21 cellular contexts compared by ENCODE assay signal in genomic region chr10:59493017-59493416, GRCh38.
DNase-seq lines count a peak whose midpoint lies in the region; ATAC-seq, FAIRE-seq and TF ChIP-seq lines count a peak whose summit lies in the region.
"Had no signal": no experiment of that assay in that cellular context is flagged by ENCODE, and none has a peak within 500 bp of the region (broad histone marks: within the 10 kb centered on the region; RNA-seq: fewer than 3 reads in every experiment).

No MANE protein-coding gene starts in this region.

- DNase-seq in GM12878 (ENCODE audit: low read depth, low spot score) (no peak), H1 (ENCODE audit: low read depth in 1 of 2, low spot score in 2 of 2) (no peak), neuronal stem cell (ENCODE audit: low spot score) (no peak), upper lobe of right lung (no peak), WTC11 (ENCODE audit: low spot score) (no peak)
- no peak for DNase-seq in activated CD4-positive, alpha-beta memory T cell treated with anti-CD3 and anti-CD28 coated beads for 36 hours
- DNase-seq: Caco-2; CD4-positive, CD25-positive, alpha-beta regulatory T cell; CD8-positive, alpha-beta T cell; DMS153; DND-41; GM23248; H9 had no signal

- H3K23ac ChIP-seq in H1 (ENCODE audit: insufficient read length): no peak overlapping the region
- H3K23ac ChIP-seq in neuronal stem cell (ENCODE audit: low read depth, low read length, poor library complexity): peak overlapping the region; percentile 80

- H2BK5ac ChIP-seq in H1 (ENCODE audit: low read depth, low read length) (no peak overlapping the region), neuronal stem cell (ENCODE audit: low read length) (peak overlapping the region; percentile 48)

- no peak overlapping the region for H2AK5ac ChIP-seq in H1 (ENCODE audit: low read depth, low read length)
- H2AK5ac ChIP-seq in neuronal stem cell (ENCODE audit: low read depth, low read length): peak overlapping the region; percentile 63

- H4K5ac ChIP-seq in H1 (ENCODE audit: insufficient read length, low read depth, low read length): no peak overlapping the region

- H3K9me3 Mint-ChIP-seq in WTC11: peaks cover 25% of the 10 kb centered on the region
- peaks cover 19% of the 10 kb centered on the region for H3K9me3 Mint-ChIP-seq in activated CD4-positive, alpha-beta memory T cell treated with anti-CD3 and anti-CD28 coated beads for 36 hours

- H3K27me3 Mint-ChIP-seq in WTC11 (ENCODE audit: low read depth): no peaks in the 10 kb centered on the region; the same call in 1 of the 2 replicates
- H3K27me3 Mint-ChIP-seq in activated CD4-positive, alpha-beta memory T cell treated with anti-CD3 and anti-CD28 coated beads for 36 hours: no peaks in the 10 kb centered on the region
- H3K27me3 Mint-ChIP-seq: B cell; CD4-positive, CD25-positive, alpha-beta regulatory T cell had no signal

- no peaks in the 10 kb centered on the region for H3K36me3 ChIP-seq in GM12878 (ENCODE audit: control insufficient read depth in 2 of 2, insufficient read depth in 2 of 2, low read length in 1 of 2)
- H3K36me3 ChIP-seq in H1 (ENCODE audit: control insufficient read depth in 2 of 4, insufficient read depth in 4 of 4, low read length in 3 of 4): no peaks in the 10 kb centered on the region
- no peaks in the 10 kb centered on the region for H3K36me3 ChIP-seq in neuronal stem cell (replicated peaks in 1 of 2; ENCODE audit: control insufficient read depth in 2 of 2, insufficient read depth in 2 of 2, low read length in 2 of 2)
- no peaks in the 10 kb centered on the region for H3K36me3 ChIP-seq in upper lobe of right lung
- H3K36me3 ChIP-seq: BLaER1 had no signal

- peaks cover 16% of the 10 kb centered on the region for H3K36me3 Mint-ChIP-seq in WTC11
- no peaks in the 10 kb centered on the region for H3K36me3 Mint-ChIP-seq in activated CD4-positive, alpha-beta memory T cell treated with anti-CD3 and anti-CD28 coated beads for 36 hours
- H3K36me3 Mint-ChIP-seq: CD8-positive, alpha-beta T cell had no signal

- no peak overlapping the region for H2AFZ ChIP-seq in GM12878 (ENCODE audit: control insufficient read depth, low read depth, low read length)
- H2AFZ ChIP-seq in H1 (ENCODE audit: low read length): no peak overlapping the region
- no peak overlapping the region for H2AFZ ChIP-seq in neuronal stem cell (ENCODE audit: low read length)
- H2AFZ ChIP-seq: GM23248 had no signal

- H3K4ac ChIP-seq in H1 (replicated peaks; ENCODE audit: insufficient read length, low read depth, low read length): no peak overlapping the region
- H3K4ac ChIP-seq in neuronal stem cell (ENCODE audit: low read length): peak overlapping the region; percentile 89

- H2BK15ac ChIP-seq in H1 (ENCODE audit: low read length): no peak overlapping the region
- no peak overlapping the region for H2BK15ac ChIP-seq in neuronal stem cell (ENCODE audit: low read length)

- intact Hi-C loops in GM12878 (cut with micrococcal nuclease; ENCODE audit: unreplicated experiment): no loop called here
- intact Hi-C loops in upper lobe of right lung (cut with DNase I): no loop called here
- intact Hi-C loops in activated CD4-positive, alpha-beta memory T cell treated with anti-CD3 and anti-CD28 coated beads for 36 hours (cut with micrococcal nuclease): no loop called here

- no peak overlapping the region for H2BK20ac ChIP-seq in H1 (ENCODE audit: low read length)

- H3K27ac ChIP-seq in GM12878 (ENCODE audit: control insufficient read depth, insufficient read depth): no peak overlapping the region
- H3K27ac ChIP-seq in H1 (ENCODE audit: low read depth, low read length): no peak overlapping the region
- H3K27ac ChIP-seq in neuronal stem cell (replicated peaks; ENCODE audit: low read length): no peak overlapping the region
- no peak overlapping the region for H3K27ac ChIP-seq in upper lobe of right lung
- H3K27ac ChIP-seq: BLaER1, C4-2B, GM23248 had no signal

- peaks cover 6% of the 10 kb centered on the region for H3K4me1 Mint-ChIP-seq in WTC11
- no peaks in the 10 kb centered on the region for H3K4me1 Mint-ChIP-seq in activated CD4-positive, alpha-beta memory T cell treated with anti-CD3 and anti-CD28 coated beads for 36 hours (ENCODE audit: low read depth)
- H3K4me1 Mint-ChIP-seq: B cell; CD4-positive, CD25-positive, alpha-beta regulatory T cell had no signal

- SMC1A ChIA-PET in GM12878 (lab: Charles Lee; ENCODE audit: uncharacterized antibody, unreplicated experiment): no interaction called here

- no peaks in the 10 kb centered on the region for H3K79me1 ChIP-seq in H1 (ENCODE audit: low read depth, low read length)
- H3K79me1 ChIP-seq in neuronal stem cell (ENCODE audit: low read depth, low read length): no peaks in the 10 kb centered on the region

- H3K14ac ChIP-seq in H1 (ENCODE audit: insufficient read length): no peak overlapping the region
- H3K14ac ChIP-seq in neuronal stem cell (ENCODE audit: low read length): no peak overlapping the region

- no peaks in the 10 kb centered on the region for H3K23me2 ChIP-seq in H1 (ENCODE audit: low read depth, low read length)

- H3K18ac ChIP-seq in H1 (ENCODE audit: extremely low read depth, low read length) (no peak overlapping the region), neuronal stem cell (ENCODE audit: low read length) (peak overlapping the region; percentile 27)

- H2BK120ac ChIP-seq in H1 (replicated peaks; ENCODE audit: low read depth, low read length): no peak overlapping the region
- no peak overlapping the region for H2BK120ac ChIP-seq in neuronal stem cell (ENCODE audit: low read depth, low read length)

- H3K27ac Mint-ChIP-seq in WTC11: no peak overlapping the region
- H3K27ac Mint-ChIP-seq in activated CD4-positive, alpha-beta memory T cell treated with anti-CD3 and anti-CD28 coated beads for 36 hours: no peak overlapping the region
- H3K27ac Mint-ChIP-seq: B cell; CD4-positive, CD25-positive, alpha-beta regulatory T cell; CD8-positive, alpha-beta T cell; H9 had no signal

- H3K4me3 ChIP-seq in GM12878: no peak overlapping the region
- no peak overlapping the region for H3K4me3 ChIP-seq in H1 (ENCODE audit: extremely low read depth in 1 of 4, insufficient read depth in 2 of 4, low read depth in 3 of 4, low read length in 4 of 4)
- H3K4me3 ChIP-seq in neuronal stem cell (ENCODE audit: low read length in 2 of 2): peak overlapping the region in 1 of 2 donors; percentile 67
- no peak overlapping the region for H3K4me3 ChIP-seq in upper lobe of right lung
- H3K4me3 ChIP-seq: BLaER1, GM23248 had no signal

- no peaks in the 10 kb centered on the region for H3K79me2 ChIP-seq in GM12878 (ENCODE audit: control insufficient read depth, insufficient read depth, low read length)
- H3K79me2 ChIP-seq in H1 (ENCODE audit: control insufficient read depth in 1 of 2, insufficient read depth in 2 of 2, low read length in 2 of 2): no peaks in the 10 kb centered on the region

- no peaks in the 10 kb centered on the region for H4K20me1 ChIP-seq in GM12878 (ENCODE audit: control insufficient read depth, insufficient read depth)
- no peaks in the 10 kb centered on the region for H4K20me1 ChIP-seq in H1 (replicated peaks in 1 of 2; ENCODE audit: control insufficient read depth in 1 of 2, insufficient read depth in 2 of 2, low read length in 2 of 2)
- H4K20me1 ChIP-seq: BLaER1 had no signal

- no peak overlapping the region for H3K9ac ChIP-seq in GM12878 (ENCODE audit: control insufficient read depth, insufficient read depth, low read length)
- no peak overlapping the region for H3K9ac ChIP-seq in H1 (replicated peaks in 1 of 4; ENCODE audit: extremely low read depth in 1 of 4, low read depth in 3 of 4, low read length in 3 of 4)
- no peak overlapping the region for H3K9ac ChIP-seq in neuronal stem cell (ENCODE audit: low read depth, low read length, poor library complexity)
- H3K9ac ChIP-seq: BLaER1, GM23248 had no signal

- TF ChIP-seq RAD21 in GM12878 (IDR thresholded peaks at IDR 0.05; ENCODE audit: insufficient read depth, low read depth, low read length) (no peak), H1 (IDR thresholded peaks at IDR 0.05 in 1 of 2, conservative IDR thresholded peaks at IDR 0.05 in 1 of 2; ENCODE audit: low read depth in 2 of 2, low read length in 2 of 2) (no peak)

- peak overlapping the region; percentile 2 for H3K56ac ChIP-seq in H1 (replicated peaks; ENCODE audit: insufficient read length, low read depth, low read length)

- WGBS in GM12878 (ENCODE audit: insufficient coverage, insufficient replicate concordance, low lambda C conversion rate, missing lambda C conversion rate): 14% methylated on average over 3 of the region's 3 CpGs
- 94% methylated on average over 3 of the region's 3 CpGs; no CpG with 5 or more reads in 1 of the 2 experiments for WGBS in H1 (ENCODE audit: extremely low coverage in 1 of 2, insufficient coverage in 1 of 2, insufficient read length in 1 of 2, insufficient replicate concordance in 2 of 2, low coverage in 1 of 2, low lambda C conversion rate in 2 of 2, missing lambda C conversion rate in 1 of 2), 2 experiments
- WGBS in neuronal stem cell (ENCODE audit: extremely low coverage in 2 of 2, insufficient read length in 2 of 2, insufficient replicate concordance in 1 of 2), 2 donors: no CpG with 5 or more reads among the region's 3 CpGs

- H4K91ac ChIP-seq in H1 (replicated peaks; ENCODE audit: insufficient read length, low read length) (no peak overlapping the region), neuronal stem cell (ENCODE audit: low read depth, low read length, poor library complexity) (no peak overlapping the region)

- no peak for TF ChIP-seq POLR2A in GM12878 (IDR thresholded peaks at IDR 0.05; ENCODE audit: low read depth, low read length)
- TF ChIP-seq POLR2A in H1 (IDR thresholded peaks at IDR 0.05; ENCODE audit: control extremely low read depth in 1 of 2, low read depth in 2 of 2, low read length in 2 of 2): no peak

- H3K4me2 ChIP-seq in GM12878 (ENCODE audit: control insufficient read depth, insufficient read depth): no peak overlapping the region
- no peak overlapping the region for H3K4me2 ChIP-seq in H1 (ENCODE audit: insufficient read depth in 1 of 2, low read depth in 2 of 2, low read length in 2 of 2)
- H3K4me2 ChIP-seq in neuronal stem cell (ENCODE audit: insufficient read depth, low read length, poor library complexity, severe bottlenecking): no peak overlapping the region
- H3K4me2 ChIP-seq: BLaER1 had no signal

- no peaks in the 10 kb centered on the region for H3K4me1 ChIP-seq in GM12878 (ENCODE audit: control insufficient read depth, insufficient read depth, low read length)
- peaks cover 0 to 4% (median 0%) of the 10 kb centered on the region in 4 experiments; a peak in 2 of 7 replicates for H3K4me1 ChIP-seq in H1 (replicated peaks in 1 of 4; ENCODE audit: control insufficient read depth in 3 of 4, insufficient read depth in 4 of 4, low read length in 3 of 4)
- peaks cover 0 to 2% of the 10 kb centered on the region in 2 donors for H3K4me1 ChIP-seq in neuronal stem cell (ENCODE audit: control insufficient read depth in 2 of 2, insufficient read depth in 1 of 2, low read depth in 1 of 2, low read length in 2 of 2)
- H3K4me1 ChIP-seq in upper lobe of right lung: no peaks in the 10 kb centered on the region
- H3K4me1 ChIP-seq: BLaER1, Caco-2 had no signal

- CTCF ChIA-PET in GM12878 (lab: Yijun Ruan, JAX): no interaction called here
- CTCF ChIA-PET in H1 (lab: Charles Lee; ENCODE audit: partially characterized antibody): interaction anchor here (1.3 to 1.6 kb wide), 2 partner anchors 15 to 87 kb away, joined by 3 to 4 read pairs; no protein-coding TSS in a partner anchor
- CTCF ChIA-PET in WTC11 (lab: Charles Lee): no interaction called here
- CTCF ChIA-PET in activated CD4-positive, alpha-beta memory T cell treated with anti-CD3 and anti-CD28 coated beads for 36 hours (lab: Charles Lee): no interaction called here

- in situ Hi-C loops in GM12878 (cut with MboI): no loop called here

- FAIRE-seq in GM12878 (lab: Jason Lieb, UNC): no peak
- no peak for FAIRE-seq in H1 (lab: Jason Lieb, UNC)
- FAIRE-seq: G401.6, GM19239 had no signal

- no peak for ATAC-seq in GM12878
- ATAC-seq in upper lobe of right lung: peak; percentile 30
- no peak for ATAC-seq in WTC11
- no peak for ATAC-seq in HG02642 (IDR thresholded peaks at IDR 0.05; ENCODE audit: poor library complexity, unreplicated experiment)
- no peak for ATAC-seq in HG03095 (IDR thresholded peaks at IDR 0.05; ENCODE audit: unreplicated experiment)
- ATAC-seq: CD8-positive, alpha-beta T cell; HCT116 had no signal

- H2BK12ac ChIP-seq in H1 (ENCODE audit: low read depth, low read length) (no peak overlapping the region), neuronal stem cell (ENCODE audit: low read length) (no peak overlapping the region)

- H3K27me3 ChIP-seq in GM12878 (replicated peaks in 1 of 2; ENCODE audit: control insufficient read depth in 2 of 2, insufficient read depth in 2 of 2, low read length in 1 of 2) (no peaks in the 10 kb centered on the region), H1 (replicated peaks in 1 of 4; ENCODE audit: control insufficient read depth in 3 of 4, extremely low read depth in 1 of 4, insufficient read depth in 3 of 4, low read length in 3 of 4) (no peaks in the 10 kb centered on the region), neuronal stem cell (ENCODE audit: control insufficient read depth in 3 of 3, insufficient read depth in 3 of 3, low read depth in 1 of 3, low read length in 3 of 3) (no peaks in the 10 kb centered on the region), upper lobe of right lung (no peaks in the 10 kb centered on the region)
- H3K27me3 ChIP-seq: BLaER1 had no signal

- TF ChIP-seq CTCF in GM12878 (IDR thresholded peaks at IDR 0.05 in 2 of 3, conservative IDR thresholded peaks at IDR 0.05 in 1 of 3; ENCODE audit: control insufficient read depth in 2 of 3, extremely low read depth in 1 of 3, insufficient read depth in 1 of 3, low read depth in 3 of 3, low read length in 3 of 3) (no peak), H1 (IDR thresholded peaks at IDR 0.05; ENCODE audit: control extremely low read depth in 1 of 3, insufficient read depth in 1 of 3, low read depth in 1 of 3, low read length in 3 of 3) (no peak), upper lobe of right lung (IDR thresholded peaks at IDR 0.05) (no peak), WTC11 (IDR thresholded peaks at IDR 0.05) (no peak)

- POLR2A ChIA-PET in GM12878 (lab: Charles Lee) (no interaction called here), H1 (lab: Charles Lee; ENCODE audit: partially characterized antibody) (no interaction called here), WTC11 (lab: Charles Lee) (no interaction called here)
- POLR2A ChIA-PET in activated CD4-positive, alpha-beta memory T cell treated with anti-CD3 and anti-CD28 coated beads for 36 hours (lab: Charles Lee): no interaction called here

- H3K9me3 ChIP-seq in GM12878 (replicated peaks; ENCODE audit: control insufficient read depth, insufficient read depth, low read length) (no peaks in the 10 kb centered on the region; the same call in 2 of the 3 replicates), H1 (ENCODE audit: insufficient read depth in 2 of 2, low read depth in 1 of 2, low read length in 1 of 2) (peaks cover 3 to 6% of the 10 kb centered on the region in 2 experiments; a peak in 3 of 4 replicates), neuronal stem cell (replicated peaks in 1 of 2; ENCODE audit: control insufficient read depth in 2 of 2, insufficient read depth in 1 of 2, low read depth in 1 of 2, low read length in 2 of 2) (peaks cover 10 to 20% of the 10 kb centered on the region in 2 donors), upper lobe of right lung (peaks cover 10% of the 10 kb centered on the region)

- no TSS peak for BruUV-seq in GM12878 (replicated peaks; lab: Mats Ljungman, UMichigan)

- TF ChIP-seq EP300 in GM12878 (IDR thresholded peaks at IDR 0.05; ENCODE audit: borderline replicate concordance in 1 of 2, control insufficient read depth in 1 of 2, low read depth in 2 of 2, low read length in 2 of 2): no peak
- TF ChIP-seq EP300 in H1 (IDR thresholded peaks at IDR 0.05; ENCODE audit: borderline replicate concordance in 1 of 2, low read depth in 2 of 2, low read length in 2 of 2): no peak

- H4K8ac ChIP-seq in H1 (ENCODE audit: extremely low read depth, insufficient read depth, low read length): no peak overlapping the region
- H4K8ac ChIP-seq in neuronal stem cell (ENCODE audit: low read depth, low read length): no peak overlapping the region

- no peak overlapping the region for H3K4me3 Mint-ChIP-seq in WTC11
- no peak overlapping the region for H3K4me3 Mint-ChIP-seq in activated CD4-positive, alpha-beta memory T cell treated with anti-CD3 and anti-CD28 coated beads for 36 hours
- H3K4me3 Mint-ChIP-seq: B cell; CD4-positive, CD25-positive, alpha-beta regulatory T cell; CD8-positive, alpha-beta T cell; H9 had no signal

- RAD21 ChIA-PET in GM12878 (lab: Charles Lee; ENCODE audit: unreplicated experiment): no interaction called here
